ENCODE assay signal across 8 cellular contexts in genomic region chr4:139528377-139529005, GRCh38. TPM values are rescaled to one million over a fixed set of nuclear protein-coding genes. Genes with fewer than 3 reads are reported as not detected.
A peak's percentile ranks its signal among the peaks of the same experiment; 100 is the strongest.
DNase-seq lines count a peak whose midpoint lies in the region; ATAC-seq, FAIRE-seq and TF ChIP-seq lines count a peak whose summit lies in the region.

No MANE protein-coding gene starts in this region.

- DNase-seq in EH (ENCODE audit: low read depth) (peak; percentile 61), HTR-8/SVneo (ENCODE audit: insufficient read length, low spot score) (no peak), fibroblast of the aortic adventitia (ENCODE audit: low read depth) (peak; percentile 89), testis (peak; percentile 33), COR-L47 (lab: John Stamatoyannopoulos, UW) (no peak), NCI-H510A treated with DMSO at 0.1 percent for 48 hours (lab: John Stamatoyannopoulos, UW) (no peak)

- intact Hi-C loops in testis (cut with DNase I; ENCODE audit: low total_unique reads) = no loop called here

- no peaks in the 10 kb centered on the region for H3K36me3 ChIP-seq in testis (ENCODE audit: low read depth, missing control alignments)

- H3K4me3 ChIP-seq in fibroblast of the aortic adventitia (ENCODE audit: low read depth, low read length) (no peak overlapping the region), testis (no peak overlapping the region)

- no peak overlapping the region for H3K27ac ChIP-seq in testis

- 36 to 40% methylated on average over 2 of the region's 2 CpGs for WGBS in testis, 2 donors

- peak; percentile 74 for ATAC-seq in GM21528 (IDR thresholded peaks at IDR 0.05; ENCODE audit: low FRiP score, unreplicated experiment)
- no peak for ATAC-seq in HG02763 (IDR thresholded peaks at IDR 0.05; ENCODE audit: unreplicated experiment)

- no peak for TF ChIP-seq POLR2A in testis (IDR thresholded peaks at IDR 0.05)

- no peaks in the 10 kb centered on the region for H3K27me3 ChIP-seq in testis

- no peaks in the 10 kb centered on the region for H3K9me3 ChIP-seq in testis

- FAIRE-seq in HTR-8/SVneo (lab: Jason Lieb, UNC) = peak; percentile 36

- H3K4me1 ChIP-seq in testis = no peaks in the 10 kb centered on the region

- TF ChIP-seq CTCF in fibroblast of the aortic adventitia (IDR thresholded peaks at IDR 0.05; ENCODE audit: insufficient read depth, low read length) (peak; percentile 24), testis (IDR thresholded peaks at IDR 0.05) (no peak)

RNA-seq across cellular contexts. Expression of gene SETD7, which starts 27.5 kb away (rescaled TPM):
- total RNA-seq in fibroblast of the aortic adventitia (ENCODE audit: low replicate concordance) = 80.3 and 134 TPM in 2 replicates
- 10 to 100 TPM; 65.7 to 66.5 TPM for total RNA-seq in testis
- polyA plus RNA-seq in testis (ENCODE audit: insufficient read depth, low read depth, low replicate concordance) = 39.1 TPM

Comparison
In these comparisons a context has a peak if more than half of its experiments do, and no peak if none do; other contexts are left out.
1. DNase-seq: peak in EH (single experiment), fibroblast of the aortic adventitia (single experiment) and testis (single experiment); none in HTR-8/SVneo (single experiment), COR-L47 (single experiment) and NCI-H510A treated with DMSO at 0.1 percent for 48 hours (single experiment).